13 cellular contexts compared by ENCODE assay signal in the genomic region with DNA sequence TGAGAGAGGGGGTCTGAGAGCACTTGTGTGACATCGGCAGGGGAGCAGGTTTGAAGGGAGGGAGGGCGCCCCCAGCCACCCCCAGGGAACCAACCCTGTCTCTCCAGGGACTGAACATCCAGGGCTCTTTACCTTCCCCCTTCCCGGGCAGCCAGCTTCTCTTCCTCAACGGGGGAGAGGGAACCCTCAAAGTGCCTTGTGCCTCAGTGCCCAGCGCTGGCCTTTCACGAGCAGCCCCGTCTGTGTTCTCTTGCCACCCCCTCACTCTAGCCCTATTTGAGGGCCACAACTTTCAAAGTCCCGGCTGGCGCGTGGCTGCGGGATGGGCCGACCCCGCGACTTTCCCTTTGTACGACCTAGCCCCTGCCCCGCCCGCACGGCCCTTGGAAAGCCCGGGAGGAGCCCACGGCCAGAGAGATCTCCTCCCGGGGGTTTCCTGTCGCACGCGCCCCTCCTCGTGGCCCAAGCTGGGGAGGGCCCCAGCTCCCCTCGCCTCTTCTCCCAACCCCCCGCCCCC. TPM values are rescaled to one million over a fixed set of nuclear protein-coding genes. Genes with fewer than 3 reads are reported as not detected.
DNase-seq lines count a peak whose midpoint lies in the region; TF ChIP-seq lines count a peak whose summit lies in the region.
"Had no signal": no experiment of that assay in that cellular context is flagged by ENCODE, and none has a peak within 500 bp of the region (broad histone marks: within the 10 kb centered on the region; RNA-seq: fewer than 3 reads in every experiment).

No MANE protein-coding gene starts in this region.

- no peak overlapping the region for H2AFZ ChIP-seq in PC-9
- no peak overlapping the region for H2AFZ ChIP-seq in hepatocyte

- 15% methylated on average over 17 of the region's 27 CpGs for WGBS in hepatocyte (ENCODE audit: low lambda C conversion rate, missing lambda C conversion rate)
- 20% methylated on average over 7 of the region's 27 CpGs for WGBS in suprapubic skin

- 0 out of 2 replicates have a peak, but pooled peaks cover 2% of the 10 kb centered on the region for H4K20me1 ChIP-seq in PC-9 (ENCODE audit: insufficient read depth)
- peaks cover 4% of the 10 kb centered on the region for H4K20me1 ChIP-seq in hepatocyte (ENCODE audit: insufficient read depth, poor library complexity, severe bottlenecking)

- intact Hi-C loops in PC-9 (cut with micrococcal nuclease; ENCODE audit: unreplicated experiment), result loop anchor here (10.0 kb wide), 1 partner anchor 50 kb away; no protein-coding TSS in a partner anchor

- TF ChIP-seq POLR2A in suprapubic skin (IDR thresholded peaks at IDR 0.05), result no peak

- H3K9me3 ChIP-seq in PC-9 (ENCODE audit: insufficient read depth, low read depth) (no peaks in the 10 kb centered on the region), hepatocyte (ENCODE audit: low read depth) (no peaks in the 10 kb centered on the region), suprapubic skin (no peaks in the 10 kb centered on the region)
- H3K9me3 ChIP-seq: heart right ventricle, left lung, prostate gland had no signal

- H3K27me3 ChIP-seq in PC-9 (ENCODE audit: insufficient read depth, low read depth) (peaks cover 63% of the 10 kb centered on the region), hepatocyte (peaks cover 59% of the 10 kb centered on the region), suprapubic skin (peaks cover 99% of the 10 kb centered on the region)

- BruUV-seq in PC-9 (replicated peaks; lab: Mats Ljungman, UMichigan), result no TSS peak

- POLR2A ChIA-PET in PC-9 (lab: Charles Lee; ENCODE audit: unreplicated experiment), result interaction anchor here (0.7 kb wide), 1 partner anchor 30 kb away, joined by 8 read pairs; no protein-coding TSS in a partner anchor

- no peak overlapping the region for H3K4me3 ChIP-seq in PC-9
- H3K4me3 ChIP-seq in hepatocyte, result no peak overlapping the region
- H3K4me3 ChIP-seq in suprapubic skin, result peak overlapping the region; percentile 22
- H3K4me3 ChIP-seq: left lung, prostate gland had no signal

- CTCF ChIA-PET in PC-9 (lab: Charles Lee), result no interaction called here

- H3K36me3 ChIP-seq in PC-9 (ENCODE audit: low read depth), result no peaks in the 10 kb centered on the region
- H3K36me3 ChIP-seq in hepatocyte (replicated peaks; ENCODE audit: insufficient read depth, low read depth), result no peaks in the 10 kb centered on the region
- no peaks in the 10 kb centered on the region for H3K36me3 ChIP-seq in suprapubic skin
- H3K36me3 ChIP-seq: heart right ventricle, left lung, prostate gland had no signal

- H3K79me2 ChIP-seq in PC-9 (ENCODE audit: low read depth) (no peaks in the 10 kb centered on the region), hepatocyte (no peaks in the 10 kb centered on the region)

- DNase-seq in NCI-H82 (lab: John Stamatoyannopoulos, UW) (peak; percentile 66), NCI-H82 treated with DMSO at 0.1 percent for 48 hours (lab: John Stamatoyannopoulos, UW; ENCODE audit: unreplicated experiment) (no peak), PC-9 (peak in 1 of 2 experiments; percentile 2), hepatocyte (ENCODE audit: low spot score) (no peak), suprapubic skin (ENCODE audit: low spot score in 2 of 2) (no peak), NCI-H1048 (lab: John Stamatoyannopoulos, UW) (no peak), NCI-H510A (lab: John Stamatoyannopoulos, UW) (no peak), NCI-H1105 (lab: John Stamatoyannopoulos, UW) (no peak)
- DNase-seq: NCI-H1092, NCI-H226 had no signal

- no peak for TF ChIP-seq EP300 in suprapubic skin (IDR thresholded peaks at IDR 0.05)

- H3F3A ChIP-seq in PC-9 (ENCODE audit: insufficient read depth, low read depth), result no peaks in the 10 kb centered on the region

- H3K27ac ChIP-seq in PC-9 (no peak overlapping the region), hepatocyte (no peak overlapping the region), suprapubic skin (no peak overlapping the region)
- H3K27ac ChIP-seq: heart right ventricle, left lung, prostate gland had no signal

- TF ChIP-seq CTCF in PC-9 (conservative IDR thresholded peaks at IDR 0.05) (no peak), hepatocyte (IDR thresholded peaks at IDR 0.05; ENCODE audit: poor library complexity) (no peak), suprapubic skin (IDR thresholded peaks at IDR 0.05) (no peak)

- H3K9me2 ChIP-seq in PC-9 (ENCODE audit: insufficient read depth), result no peaks in the 10 kb centered on the region
- H3K9me2 ChIP-seq in hepatocyte (replicated peaks; ENCODE audit: insufficient read depth), result no peaks in the 10 kb centered on the region

- H3K4me2 ChIP-seq in PC-9, result peak overlapping the region; percentile 13; the same call in 1 of the 2 replicates
- H3K4me2 ChIP-seq in hepatocyte, result peak overlapping the region; percentile 86

- no peaks in the 10 kb centered on the region for H3K4me1 ChIP-seq in PC-9 (replicated peaks; ENCODE audit: insufficient read depth)
- peaks cover 8% of the 10 kb centered on the region for H3K4me1 ChIP-seq in hepatocyte (ENCODE audit: insufficient read depth)
- peaks cover 17% of the 10 kb centered on the region for H3K4me1 ChIP-seq in suprapubic skin
- H3K4me1 ChIP-seq: prostate gland had no signal

RNA-seq across cellular contexts. Expression of gene SCRT2, which starts 0.6 kb away (rescaled TPM):
- not detected in 2 replicates for total RNA-seq in PC-9 (2021)
- not detected in 2 replicates for total RNA-seq in hepatocyte
- polyA plus RNA-seq in hepatocyte, result not detected in 2 replicates
- total RNA-seq in suprapubic skin, result not detected
- total RNA-seq: heart right ventricle, left lung had no signal
- polyA plus RNA-seq: heart right ventricle had no signal

RNA-seq across cellular contexts. Expression of gene SRXN1, which starts 22.0 kb away (rescaled TPM):
- 167 and 204 TPM in 2 replicates for total RNA-seq in PC-9 (2021)
- 40.0 and 42.2 TPM in 2 replicates for total RNA-seq in hepatocyte
- 26.9 and 39.6 TPM in 2 replicates for polyA plus RNA-seq in hepatocyte
- 10 to 100 TPM in 3 of 4 donors, 1 to 10 TPM in 1; 7.8 to 27.7 (median 21.0) TPM for total RNA-seq in suprapubic skin
